ENCODE assay signal across 18 cellular contexts in genomic region chr4:169417629-169418282, GRCh38.
A peak's percentile ranks its signal among the peaks of the same experiment; 100 is the strongest.
DNase-seq lines count a peak whose midpoint lies in the region; ATAC-seq, FAIRE-seq and TF ChIP-seq lines count a peak whose summit lies in the region.
"Had no signal": no experiment of that assay in that cellular context is flagged by ENCODE, and none has a peak within 500 bp of the region (broad histone marks: within the 10 kb centered on the region; RNA-seq: fewer than 3 reads in every experiment).

No MANE protein-coding gene starts in this region.

- H3K9ac ChIP-seq in GM12878 (ENCODE audit: control insufficient read depth, insufficient read depth, low read length), result no peak overlapping the region

- no peaks in the 10 kb centered on the region for H3K27me3 ChIP-seq in GM12878 (replicated peaks in 1 of 2; ENCODE audit: control insufficient read depth in 2 of 2, insufficient read depth in 2 of 2, low read length in 1 of 2)

- no peaks in the 10 kb centered on the region for H3K4me1 ChIP-seq in GM12878 (ENCODE audit: control insufficient read depth, insufficient read depth, low read length)

- 100% methylated on average over 1 of the region's 1 CpG for WGBS in GM12878 (ENCODE audit: insufficient coverage, insufficient replicate concordance, low lambda C conversion rate, missing lambda C conversion rate)

- no peak overlapping the region for H2AFZ ChIP-seq in GM12878 (ENCODE audit: control insufficient read depth, low read depth, low read length)

- no TSS peak for BruUV-seq in GM12878 (replicated peaks; lab: Mats Ljungman, UMichigan)

- H3K4me2 ChIP-seq in GM12878 (ENCODE audit: control insufficient read depth, insufficient read depth), result no peak overlapping the region

- no peaks in the 10 kb centered on the region for H4K20me1 ChIP-seq in GM12878 (ENCODE audit: control insufficient read depth, insufficient read depth)

- no peaks in the 10 kb centered on the region for H3K36me3 ChIP-seq in GM12878 (ENCODE audit: control insufficient read depth in 2 of 2, insufficient read depth in 2 of 2, low read length in 1 of 2)

- peak; percentile 62 for FAIRE-seq in GM12878 (lab: Jason Lieb, UNC)
- FAIRE-seq: H1, RCC 7860 had no signal

- intact Hi-C loops in GM12878 (cut with micrococcal nuclease; ENCODE audit: unreplicated experiment), result loop anchor here (1.0 kb wide), 1 partner anchor 20 kb away; no protein-coding TSS in a partner anchor

- TF ChIP-seq RAD21 in GM12878 (IDR thresholded peaks at IDR 0.05; ENCODE audit: insufficient read depth, low read depth, low read length), result no peak

- H3K9me3 ChIP-seq in GM12878 (replicated peaks; ENCODE audit: control insufficient read depth, insufficient read depth, low read length), result no peaks in the 10 kb centered on the region

- POLR2A ChIA-PET in GM12878 (lab: Charles Lee), result interaction anchor here (1.1 to 1.7 kb wide), 6 partner anchors 12 to 68 kb away, joined by 3 to 7 read pairs (median 4); no protein-coding TSS in a partner anchor

- no peak overlapping the region for H3K4me3 ChIP-seq in GM12878

- no peak for TF ChIP-seq EP300 in GM12878 (IDR thresholded peaks at IDR 0.05; ENCODE audit: borderline replicate concordance in 1 of 2, control insufficient read depth in 1 of 2, low read depth in 2 of 2, low read length in 2 of 2)

- H3K79me2 ChIP-seq in GM12878 (ENCODE audit: control insufficient read depth, insufficient read depth, low read length), result no peaks in the 10 kb centered on the region

- H3K27ac ChIP-seq in GM12878 (ENCODE audit: control insufficient read depth, insufficient read depth), result no peak overlapping the region

- RAD21 ChIA-PET in GM12878 (lab: Charles Lee; ENCODE audit: unreplicated experiment), result interaction anchor here (0.8 to 3.2 kb wide), 9 partner anchors 13 to 148 kb away, joined by 3 to 47 read pairs (median 7); partner anchors contain the start of gene SH3RF1

- SMC1A ChIA-PET in GM12878 (lab: Charles Lee; ENCODE audit: uncharacterized antibody, unreplicated experiment), result interaction anchor here (0.7 to 11.9 kb wide), 16 partner anchors 9 to 334 kb away, joined by 3 to 212 read pairs (median 4); partner anchors contain the start of gene SH3RF1

- in situ Hi-C loops in GM12878 (cut with MboI), result no loop called here

- CTCF ChIA-PET in GM12878 (lab: Yijun Ruan, JAX), result interaction anchor here (1.0 to 3.4 kb wide), 6 partner anchors 9 to 145 kb away, joined by 3 to 23 read pairs (median 5); no protein-coding TSS in a partner anchor

- TF ChIP-seq POLR2A in GM12878 (IDR thresholded peaks at IDR 0.05; ENCODE audit: low read depth, low read length), result no peak

- DNase-seq in HT-29 (ENCODE audit: low spot score), result peak; percentile 24
- DNase-seq in GM12878 (ENCODE audit: low read depth, low spot score), result no peak
- no peak for DNase-seq in left lobe of liver (ENCODE audit: low spot score)
- DNase-seq in renal cortical epithelial cell (ENCODE audit: low read depth), result peak; percentile 33
- no peak for DNase-seq in NCI-H69 (lab: John Stamatoyannopoulos, UW)
- no peak for DNase-seq in DMS 273 (lab: John Stamatoyannopoulos, UW; ENCODE audit: unreplicated experiment)
- DNase-seq: C1 segment of cervical spinal cord, DMS 273 treated with DMSO at 0.1 percent for 48 hours, DND-41, KBM-7, NCI-H1694, NCI-H2081 treated with DMSO at 0.1 percent for 48 hours, NCI-H510A, NCI-H774 had no signal

- ATAC-seq in GM12878, result peak; percentile 10; the same call in 1 of the 3 replicates
- peak; percentile 89 for ATAC-seq in left lobe of liver
- ATAC-seq in HG03108 (IDR thresholded peaks at IDR 0.05; ENCODE audit: unreplicated experiment), result no peak
- ATAC-seq: Right ventricle myocardium inferior had no signal

- no peak for TF ChIP-seq CTCF in GM12878 (IDR thresholded peaks at IDR 0.05 in 2 of 3, conservative IDR thresholded peaks at IDR 0.05 in 1 of 3; ENCODE audit: control insufficient read depth in 2 of 3, extremely low read depth in 1 of 3, insufficient read depth in 1 of 3, low read depth in 3 of 3, low read length in 3 of 3)

TF ChIP-seq in GM12878, 131 proteins besides CTCF, POLR2A, EP300 and RAD21 (continues in another document):
- no peak for TF ChIP-seq CHD1 (IDR thresholded peaks at IDR 0.05; ENCODE audit: low read depth, low read length)
- TF ChIP-seq HSF1 (IDR thresholded peaks at IDR 0.05; ENCODE audit: low read depth, low read length), result no peak
- no peak for TF ChIP-seq MEF2B (IDR thresholded peaks at IDR 0.05; ENCODE audit: partially characterized antibody, poor library complexity, severe bottlenecking)
- TF ChIP-seq POLR2AphosphoS5 (IDR thresholded peaks at IDR 0.05; ENCODE audit: low read length), result no peak
- no peak for TF ChIP-seq SIX5 (IDR thresholded peaks at IDR 0.05; ENCODE audit: low read depth, low read length, severe bottlenecking)
- no peak for TF ChIP-seq ZBTB11 (CRISPR knock-in tag; IDR thresholded peaks at IDR 0.05)
- no peak for TF ChIP-seq ETV6 (conservative IDR thresholded peaks at IDR 0.05 in 1 of 2, IDR thresholded peaks at IDR 0.05 in 1 of 2; ENCODE audit: borderline replicate concordance in 1 of 2, low read depth in 1 of 2)
- no peak for TF ChIP-seq RCOR1 (conservative IDR thresholded peaks at IDR 0.05; ENCODE audit: low read depth, low read length)
- no peak for TF ChIP-seq ZNF592 (IDR thresholded peaks at IDR 0.05)

Comparison
In these comparisons a context has a peak if more than half of its experiments do, and no peak if none do; other contexts are left out.
1. DNase-seq: peak in HT-29 (single experiment) and renal cortical epithelial cell (single experiment); none in GM12878 (single experiment), left lobe of liver (single experiment), NCI-H69 (single experiment) and DMS 273 (single experiment).